9 cellular contexts compared by ENCODE assay signal in genomic region chr13:44932850-44933251, GRCh38. TPM values are rescaled to one million over a fixed set of nuclear protein-coding genes. Genes with fewer than 3 reads are reported as not detected.
A peak's percentile ranks its signal among the peaks of the same experiment; 100 is the strongest.
DNase-seq lines count a peak whose midpoint lies in the region; ATAC-seq and TF ChIP-seq lines count a peak whose summit lies in the region.
"Had no signal": no experiment of that assay in that cellular context is flagged by ENCODE, and none has a peak within 500 bp of the region (broad histone marks: within the 10 kb centered on the region; RNA-seq: fewer than 3 reads in every experiment).

No MANE protein-coding gene starts in this region.

- no peaks in the 10 kb centered on the region for H3K4me1 ChIP-seq in HEK293 (ENCODE audit: control insufficient read depth, insufficient read depth, low read length)
- peaks cover 6% of the 10 kb centered on the region for H3K4me1 ChIP-seq in right cardiac atrium (ENCODE audit: control insufficient read depth, insufficient read depth, low read length)
- H3K4me1 ChIP-seq in skeletal muscle satellite cell (ENCODE audit: control insufficient read depth, insufficient read depth, low read length), result peaks cover 52% of the 10 kb centered on the region
- H3K4me1 ChIP-seq in OCI-LY7 (ENCODE audit: insufficient read depth, low read length, poor library complexity, severe bottlenecking), result no peaks in the 10 kb centered on the region

- H3K79me2 ChIP-seq in OCI-LY7 (ENCODE audit: insufficient read depth, low read depth, low read length), result no peaks in the 10 kb centered on the region

- ATAC-seq in right cardiac atrium, result peak; percentile 92 to 96
- ATAC-seq in HG03439 (IDR thresholded peaks at IDR 0.05; ENCODE audit: unreplicated experiment), result no peak

- H3K27ac Mint-ChIP-seq in activated CD4-positive, alpha-beta T cell treated with anti-CD3 and anti-CD28 coated beads, Interleukin-2, amount 10 ng/mL, durations not matched to agents 7 days and 5 days, result no peak overlapping the region
- H3K27ac Mint-ChIP-seq: naive B cell had no signal

- POLR2A ChIA-PET in HEK293 (lab: Yijun Ruan, JAX) (no interaction called here), OCI-LY7 (lab: Charles Lee) (interaction anchor here (0.6 to 1.4 kb wide), 2 partner anchors 10 to 34 kb away, joined by 3 to 4 read pairs; no protein-coding TSS in a partner anchor)
- POLR2A ChIA-PET in activated CD4-positive, alpha-beta T cell treated with anti-CD3 and anti-CD28 coated beads, Interleukin-2, amount 10 ng/mL, durations not matched to agents 7 days and 5 days (lab: Charles Lee), result no interaction called here

- TF ChIP-seq CTCF in HEK293 (tag by site-specific recombination; IDR thresholded peaks at IDR 0.05) (no peak), astrocyte of the spinal cord (IDR thresholded peaks at IDR 0.05; ENCODE audit: low read depth, low read length) (no peak), OCI-LY7 (conservative IDR thresholded peaks at IDR 0.05; ENCODE audit: low read length) (no peak)

- H3K4me1 Mint-ChIP-seq in activated CD4-positive, alpha-beta T cell treated with anti-CD3 and anti-CD28 coated beads, Interleukin-2, amount 10 ng/mL, durations not matched to agents 7 days and 5 days, result peaks cover 6% of the 10 kb centered on the region
- H3K4me1 Mint-ChIP-seq: naive B cell had no signal

- no peaks in the 10 kb centered on the region for H3K27me3 ChIP-seq in right cardiac atrium (ENCODE audit: control insufficient read depth, insufficient read depth)
- H3K27me3 ChIP-seq in skeletal muscle satellite cell (ENCODE audit: control insufficient read depth, insufficient read depth, low read length), result no peaks in the 10 kb centered on the region

- peak overlapping the region; percentile 19 for H3K4me2 ChIP-seq in skeletal muscle satellite cell (ENCODE audit: low read length)
- no peak overlapping the region for H3K4me2 ChIP-seq in OCI-LY7 (ENCODE audit: low read length)

- in situ Hi-C loops in astrocyte of the spinal cord (cut with HindIII; ENCODE audit: low sequenced_read_pairs), result no loop called here

- H3K27ac ChIP-seq in HEK293 (ENCODE audit: extremely low read depth, low read depth, low read length), result no peak overlapping the region
- H3K27ac ChIP-seq in right cardiac atrium (ENCODE audit: low read length), result peak overlapping the region; percentile 84
- H3K27ac ChIP-seq in OCI-LY7 (ENCODE audit: low read depth, low read length, poor library complexity, severe bottlenecking), result no peak overlapping the region

- H3K36me3 ChIP-seq in HEK293 (ENCODE audit: control insufficient read depth in 2 of 2, insufficient read depth in 1 of 2, low read length in 2 of 2) (no peaks in the 10 kb centered on the region), skeletal muscle satellite cell (ENCODE audit: insufficient read depth, low read length) (no peaks in the 10 kb centered on the region), OCI-LY7 (ENCODE audit: insufficient read depth, low read length) (no peaks in the 10 kb centered on the region)

- no peak overlapping the region for H3K4me3 ChIP-seq in HEK293 (ENCODE audit: low read depth, low read length)
- no peak overlapping the region for H3K4me3 ChIP-seq in astrocyte of the spinal cord (ENCODE audit: low read depth, low read length)
- H3K4me3 ChIP-seq in right cardiac atrium (ENCODE audit: low read length), result no peak overlapping the region
- H3K4me3 ChIP-seq in skeletal muscle satellite cell (ENCODE audit: low read length), result peak overlapping the region; percentile 11
- no peak overlapping the region for H3K4me3 ChIP-seq in OCI-LY7 (ENCODE audit: low read depth, low read length, poor library complexity, severe bottlenecking)

- H4K20me1 ChIP-seq in OCI-LY7 (ENCODE audit: insufficient read depth, low read length), result no peaks in the 10 kb centered on the region

- CTCF ChIA-PET in HEK293 (lab: Yijun Ruan, JAX), result no interaction called here
- CTCF ChIA-PET in activated CD4-positive, alpha-beta T cell treated with anti-CD3 and anti-CD28 coated beads, Interleukin-2, amount 10 ng/mL, durations not matched to agents 7 days and 5 days (lab: Charles Lee), result interaction anchor here (1.8 kb wide), 1 partner anchor 14 kb away, joined by 4 read pairs; no protein-coding TSS in a partner anchor
- CTCF ChIA-PET in OCI-LY7 (lab: Charles Lee; ENCODE audit: unreplicated experiment), result no interaction called here

- H3K36me3 Mint-ChIP-seq in activated CD4-positive, alpha-beta T cell treated with anti-CD3 and anti-CD28 coated beads, Interleukin-2, amount 10 ng/mL, durations not matched to agents 7 days and 5 days (ENCODE audit: low read depth), result no peaks in the 10 kb centered on the region
- H3K36me3 Mint-ChIP-seq: naive B cell had no signal

- no peaks in the 10 kb centered on the region for H3K9me3 ChIP-seq in HEK293 (ENCODE audit: control insufficient read depth, insufficient read depth, low read depth, low read length)
- H3K9me3 ChIP-seq in right cardiac atrium (ENCODE audit: control insufficient read depth, low read length), result no peaks in the 10 kb centered on the region
- no peaks in the 10 kb centered on the region for H3K9me3 ChIP-seq in skeletal muscle satellite cell (replicated peaks; ENCODE audit: low read length)
- no peaks in the 10 kb centered on the region for H3K9me3 ChIP-seq in OCI-LY7 (ENCODE audit: low read length)

- WGBS in right cardiac atrium, result 47% methylated on average over 7 of the region's 7 CpGs

- H3K27me3 Mint-ChIP-seq in activated CD4-positive, alpha-beta T cell treated with anti-CD3 and anti-CD28 coated beads, Interleukin-2, amount 10 ng/mL, durations not matched to agents 7 days and 5 days, result peaks cover 2% of the 10 kb centered on the region

- H3K9ac ChIP-seq in skeletal muscle satellite cell (ENCODE audit: low read depth, low read length), result peak overlapping the region; percentile 41

- peak; percentile 70 for DNase-seq in astrocyte of the spinal cord (ENCODE audit: low read depth, low spot score)
- peak; percentile 49 to 72 (median 62) for DNase-seq in right cardiac atrium
- DNase-seq in activated CD4-positive, alpha-beta T cell treated with anti-CD3 and anti-CD28 coated beads, Interleukin-2, amount 10 ng/mL, durations not matched to agents 7 days and 5 days, result no peak
- no peak for DNase-seq in NCI-H82 treated with DMSO at 0.1 percent for 48 hours (lab: John Stamatoyannopoulos, UW; ENCODE audit: unreplicated experiment)
- DNase-seq in OCI-LY7 (ENCODE audit: low spot score), result no peak
- DNase-seq: naive B cell had no signal

- BruUV-seq in OCI-LY7 (replicated peaks; lab: Mats Ljungman, UMichigan), result no TSS peak

- no peaks in the 10 kb centered on the region for H3K9me2 ChIP-seq in OCI-LY7 (ENCODE audit: insufficient read depth, low read length)

- H3K9me3 Mint-ChIP-seq in activated CD4-positive, alpha-beta T cell treated with anti-CD3 and anti-CD28 coated beads, Interleukin-2, amount 10 ng/mL, durations not matched to agents 7 days and 5 days, result no peaks in the 10 kb centered on the region
- H3K9me3 Mint-ChIP-seq: naive B cell had no signal

- intact Hi-C loops in right cardiac atrium (cut with DNase I), result no loop called here
- intact Hi-C loops in OCI-LY7 (cut with micrococcal nuclease; ENCODE audit: unreplicated experiment), result no loop called here

- no peak overlapping the region for H2AFZ ChIP-seq in OCI-LY7 (ENCODE audit: low read length)

- H3K4me3 Mint-ChIP-seq in activated CD4-positive, alpha-beta T cell treated with anti-CD3 and anti-CD28 coated beads, Interleukin-2, amount 10 ng/mL, durations not matched to agents 7 days and 5 days, result no peak overlapping the region
- H3K4me3 Mint-ChIP-seq: naive B cell had no signal

TF ChIP-seq in HEK293, 187 proteins besides CTCF, POLR2A, EP300 and RAD21:
- TF ChIP-seq FEZF1 (tag by site-specific recombination; IDR thresholded peaks at IDR 0.05) (peak; percentile 45; the same call in 1 of the 2 replicates), ZNF510 (tag by site-specific recombination; IDR thresholded peaks at IDR 0.05; ENCODE audit: insufficient replicate concordance) (no peak), ZNF404 (tag by site-specific recombination; IDR thresholded peaks at IDR 0.05) (no peak)

RNA-seq across cellular contexts. Expression of gene NUFIP1, which starts 56.4 kb away (rescaled TPM):
- 1 to 10 TPM; 3.2 to 4.6 (median 3.6) TPM for total RNA-seq in right cardiac atrium
- 2.1 TPM for polyA plus RNA-seq in right cardiac atrium
- 3.3 and 3.8 TPM in 2 replicates for total RNA-seq in skeletal muscle satellite cell (2012; rRNA removed)
- 1 to 10 TPM; 5.2 to 6.0 TPM for total RNA-seq in activated CD4-positive, alpha-beta T cell treated with anti-CD3 and anti-CD28 coated beads, Interleukin-2, amount 10 ng/mL, durations not matched to agents 7 days and 5 days
- total RNA-seq in OCI-LY7 (2014; rRNA removed; shearing (Covaris generic)), result 5.4 and 6.8 TPM in 2 replicates
- total RNA-seq in OCI-LY7 (2022), result 11.3 and 11.4 TPM in 2 replicates

RNA-seq across cellular contexts. Expression of gene GPALPP1, which starts 56.5 kb away (rescaled TPM):
- total RNA-seq in right cardiac atrium (10 to 100 TPM; 13.9 to 18.4 (median 16.3) TPM), OCI-LY7 (2022) (40.1 and 41.0 TPM in 2 replicates)
- 8.2 TPM for polyA plus RNA-seq in right cardiac atrium
- 19.2 and 24.6 TPM in 2 replicates for total RNA-seq in skeletal muscle satellite cell (2012; rRNA removed)
- 10 to 100 TPM; 31.8 to 34.1 TPM for total RNA-seq in activated CD4-positive, alpha-beta T cell treated with anti-CD3 and anti-CD28 coated beads, Interleukin-2, amount 10 ng/mL, durations not matched to agents 7 days and 5 days
- total RNA-seq in OCI-LY7 (2014; rRNA removed; shearing (Covaris generic)), result 50.1 and 54.5 TPM in 2 replicates

Comparison
In these comparisons a context has a peak if more than half of its experiments do, and no peak if none do; other contexts are left out.
1. DNase-seq: peak in astrocyte of the spinal cord (single experiment) and right cardiac atrium (3 of 3); none in activated CD4-positive, alpha-beta T cell treated with anti-CD3 and anti-CD28 coated beads, Interleukin-2, amount 10 ng/mL, durations not matched to agents 7 days and 5 days (single experiment), NCI-H82 treated with DMSO at 0.1 percent for 48 hours (single experiment) and OCI-LY7 (single experiment).